35 cellular contexts compared by ENCODE assay signal in the genomic region with DNA sequence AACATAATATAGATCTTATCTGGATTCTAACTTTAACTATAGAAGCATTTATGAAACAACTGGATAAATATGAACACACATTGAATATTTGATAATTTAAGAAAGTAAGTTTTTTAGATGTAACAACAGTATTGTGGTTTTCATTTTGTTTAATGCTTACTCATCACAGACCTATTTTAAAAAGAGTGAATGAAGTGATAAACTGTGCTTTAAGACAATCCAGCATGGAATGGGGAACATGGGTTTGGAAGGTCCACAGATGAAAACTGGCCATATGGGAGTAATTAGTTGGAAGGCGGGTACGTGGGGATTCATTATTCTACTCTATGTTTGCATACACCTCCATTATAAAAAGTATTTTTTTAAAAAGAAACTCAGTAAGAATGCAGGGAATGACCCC. TPM values are rescaled to one million over a fixed set of nuclear protein-coding genes. Genes with fewer than 3 reads are reported as not detected.
DNase-seq lines count a peak whose midpoint lies in the region; ATAC-seq and TF ChIP-seq lines count a peak whose summit lies in the region.
"Had no signal": no experiment of that assay in that cellular context is flagged by ENCODE, and none has a peak within 500 bp of the region (broad histone marks: within the 10 kb centered on the region; RNA-seq: fewer than 3 reads in every experiment).

No MANE protein-coding gene starts in this region.

- H3K4me3 ChIP-seq in heart right ventricle (no peak overlapping the region), adipocyte (ENCODE audit: low read length) (no peak overlapping the region), left lung (no peak overlapping the region), uterus (no peak overlapping the region)
- H3K4me3 ChIP-seq: cardiac muscle cell, colonic mucosa, lower lobe of right lung, upper lobe of left lung had no signal

- H3K9me3 Mint-ChIP-seq in activated CD8-positive, alpha-beta memory T cell treated with anti-CD3 and anti-CD28 coated beads, Interleukin-2, amount 10 ng/mL, durations not matched to agents 7 days and 5 days (ENCODE audit: low read depth) = no peaks in the 10 kb centered on the region
- H3K9me3 Mint-ChIP-seq: activated naive CD4-positive, alpha-beta T cell treated with anti-CD3 and anti-CD28 coated beads, Interleukin-2, amount 50 U/mL, for 72 hours; stimulated activated memory B cell treated with anti-CD40 and anti-IgM and Interleukin-4, amounts not matched to agents 10 μg/mL and 1 μg/mL and 100 μg/mL, for 72 hours had no signal

- no peaks in the 10 kb centered on the region for H3K4me1 Mint-ChIP-seq in activated CD8-positive, alpha-beta memory T cell treated with anti-CD3 and anti-CD28 coated beads, Interleukin-2, amount 10 ng/mL, durations not matched to agents 7 days and 5 days
- H3K4me1 Mint-ChIP-seq: CD14-positive monocyte had no signal

- no peak overlapping the region for H3K4me3 Mint-ChIP-seq in activated CD8-positive, alpha-beta memory T cell treated with anti-CD3 and anti-CD28 coated beads, Interleukin-2, amount 10 ng/mL, durations not matched to agents 7 days and 5 days
- H3K4me3 Mint-ChIP-seq: CD14-positive monocyte; naive thymus-derived CD4-positive, alpha-beta T cell; stimulated activated memory B cell treated with anti-CD40 and anti-IgM and Interleukin-4, amounts not matched to agents 10 μg/mL and 1 μg/mL and 100 μg/mL, for 72 hours had no signal

- intact Hi-C loops in heart right ventricle (cut with DNase I) = loop anchor here in 1 of 10 donors (5.0 kb wide), 1 partner anchor 720 kb away; no protein-coding TSS in a partner anchor
- intact Hi-C loops in cardiac septum (cut with DNase I) = no loop called here
- intact Hi-C loops in left lung (cut with DNase I) = no loop called here
- intact Hi-C loops in uterus (cut with DNase I; ENCODE audit: low total_unique reads) = no loop called here

- no peaks in the 10 kb centered on the region for H3K27me3 ChIP-seq in heart right ventricle
- no peaks in the 10 kb centered on the region for H3K27me3 ChIP-seq in adipocyte (replicated peaks; ENCODE audit: control insufficient read depth, insufficient read depth, low read length)
- no peaks in the 10 kb centered on the region for H3K27me3 ChIP-seq in left lung
- no peaks in the 10 kb centered on the region for H3K27me3 ChIP-seq in uterus
- H3K27me3 ChIP-seq: cardiac muscle cell, colonic mucosa, foreskin keratinocyte, upper lobe of left lung had no signal

- CTCF ChIA-PET in activated CD8-positive, alpha-beta memory T cell treated with anti-CD3 and anti-CD28 coated beads, Interleukin-2, amount 10 ng/mL, durations not matched to agents 7 days and 5 days (lab: Charles Lee) = no interaction called here

- H3K36me3 ChIP-seq in heart right ventricle = no peaks in the 10 kb centered on the region
- no peaks in the 10 kb centered on the region for H3K36me3 ChIP-seq in adipocyte (ENCODE audit: control insufficient read depth, insufficient read depth, low read length, severe bottlenecking)
- H3K36me3 ChIP-seq in left lung = no peaks in the 10 kb centered on the region
- no peaks in the 10 kb centered on the region for H3K36me3 ChIP-seq in uterus
- H3K36me3 ChIP-seq: cardiac muscle cell, colonic mucosa, lower lobe of right lung, upper lobe of left lung had no signal

- H3K27ac Mint-ChIP-seq in activated CD8-positive, alpha-beta memory T cell treated with anti-CD3 and anti-CD28 coated beads, Interleukin-2, amount 10 ng/mL, durations not matched to agents 7 days and 5 days = no peak overlapping the region
- H3K27ac Mint-ChIP-seq: activated naive CD4-positive, alpha-beta T cell treated with anti-CD3 and anti-CD28 coated beads, Interleukin-2, amount 50 U/mL, for 72 hours; CD14-positive monocyte; naive thymus-derived CD4-positive, alpha-beta T cell; stimulated activated memory B cell treated with anti-CD40 and anti-IgM and Interleukin-4, amounts not matched to agents 10 μg/mL and 1 μg/mL and 100 μg/mL, for 72 hours had no signal

- H3K4me1 ChIP-seq in heart right ventricle (peaks cover 0 to 31% (median 14%) of the 10 kb centered on the region in 9 donors), adipocyte (ENCODE audit: control insufficient read depth, insufficient read depth, low read length) (peaks cover 38% of the 10 kb centered on the region), left lung (no peaks in the 10 kb centered on the region), uterus (peaks cover 0 to 4% of the 10 kb centered on the region in 2 donors)
- H3K4me1 ChIP-seq: colonic mucosa, foreskin keratinocyte had no signal

- H3K27me3 Mint-ChIP-seq in activated CD8-positive, alpha-beta memory T cell treated with anti-CD3 and anti-CD28 coated beads, Interleukin-2, amount 10 ng/mL, durations not matched to agents 7 days and 5 days = no peaks in the 10 kb centered on the region
- H3K27me3 Mint-ChIP-seq: stimulated activated memory B cell treated with anti-CD40 and anti-IgM and Interleukin-4, amounts not matched to agents 10 μg/mL and 1 μg/mL and 100 μg/mL, for 72 hours had no signal

- ATAC-seq in heart right ventricle = no peak
- ATAC-seq in left lung = peak; percentile 23
- no peak for ATAC-seq in activated CD8-positive, alpha-beta memory T cell treated with anti-CD3 and anti-CD28 coated beads, Interleukin-2, amount 10 ng/mL, durations not matched to agents 7 days and 5 days
- ATAC-seq: activated naive CD4-positive, alpha-beta T cell treated with anti-CD3 and anti-CD28 coated beads, Interleukin-2, amount 50 U/mL, for 72 hours; foreskin keratinocyte; lower lobe of right lung; naive thymus-derived CD4-positive, alpha-beta T cell; Panc1; stimulated activated memory B cell treated with anti-CD40 and anti-IgM and Interleukin-4, amounts not matched to agents 10 μg/mL and 1 μg/mL and 100 μg/mL, for 72 hours had no signal

- no peaks in the 10 kb centered on the region for H3K36me3 Mint-ChIP-seq in activated CD8-positive, alpha-beta memory T cell treated with anti-CD3 and anti-CD28 coated beads, Interleukin-2, amount 10 ng/mL, durations not matched to agents 7 days and 5 days
- H3K36me3 Mint-ChIP-seq: activated naive CD4-positive, alpha-beta T cell treated with anti-CD3 and anti-CD28 coated beads, Interleukin-2, amount 50 U/mL, for 72 hours; CD14-positive monocyte; naive thymus-derived CD4-positive, alpha-beta T cell had no signal

- no peak for TF ChIP-seq POLR2A in uterus (IDR thresholded peaks at IDR 0.05)

- TF ChIP-seq CTCF in heart right ventricle (IDR thresholded peaks at IDR 0.05) (no peak), left lung (IDR thresholded peaks at IDR 0.05) (no peak), uterus (IDR thresholded peaks at IDR 0.05) (no peak), GM20000 (IDR thresholded peaks at IDR 0.05; ENCODE audit: extremely low read depth, missing control alignments) (no peak)

- H3K27ac ChIP-seq in heart right ventricle = peak overlapping the region in 6 of 10 donors; percentile 9 to 43 (median 14)
- peak overlapping the region in 1 of 2 donors; percentile 34 for H3K27ac ChIP-seq in left lung
- peak overlapping the region; percentile 16 to 42 for H3K27ac ChIP-seq in uterus
- H3K27ac ChIP-seq: cardiac muscle cell, colonic mucosa, epithelial cell of prostate, foreskin keratinocyte, lower lobe of right lung, upper lobe of left lung had no signal

- no peak overlapping the region for H3K9ac ChIP-seq in adipocyte (ENCODE audit: low read length)

- 82 to 85% methylated on average over 2 of the region's 2 CpGs for WGBS in heart right ventricle, 2 donors

- DNase-seq in heart right ventricle (no peak), cardiac septum (ENCODE audit: low spot score) (no peak), adipocyte (ENCODE audit: low read depth) (peak; percentile 42), left lung (no peak), uterus (no peak), GM20000 (ENCODE audit: low spot score) (no peak), NCI-H1694 treated with DMSO at 0.1 percent for 48 hours (lab: John Stamatoyannopoulos, UW) (no peak)
- no peak for DNase-seq in activated CD8-positive, alpha-beta memory T cell treated with anti-CD3 and anti-CD28 coated beads, Interleukin-2, amount 10 ng/mL, durations not matched to agents 7 days and 5 days
- DNase-seq: 8988T; activated CD4-positive, alpha-beta T cell treated with anti-CD3 and anti-CD28 coated beads for 48 hours; activated CD8-positive, alpha-beta memory T cell treated with anti-CD3 and anti-CD28 coated beads for 24 hours; aorta; Caco-2; colonic mucosa; DND-41; effector memory CD4-positive, alpha-beta T cell; foreskin keratinocyte; KBM-7; kidney glomerular epithelial cell; lower lobe of right lung; midbrain; MM.1S; naive thymus-derived CD4-positive, alpha-beta T cell; NCI-H1417; NCI-H2081; NCI-H2227 treated with DMSO at 0.1 percent for 48 hours; NCI-H526 treated with DMSO at 0.1 percent for 48 hours; T1000; upper lobe of left lung had no signal

- no peaks in the 10 kb centered on the region for H3K9me3 ChIP-seq in heart right ventricle
- no peaks in the 10 kb centered on the region for H3K9me3 ChIP-seq in adipocyte (ENCODE audit: control insufficient read depth, low read length)
- H3K9me3 ChIP-seq in left lung = no peaks in the 10 kb centered on the region
- no peaks in the 10 kb centered on the region for H3K9me3 ChIP-seq in uterus
- H3K9me3 ChIP-seq: Caco-2, colonic mucosa, lower lobe of right lung, upper lobe of left lung had no signal

RNA-seq across cellular contexts. Expression of gene EPB41L2, which starts 21.2 kb away (rescaled TPM):
- total RNA-seq in heart right ventricle = 10 to 100 TPM; 46.1 to 98.6 (median 55.7) TPM
- 10 to 100 TPM; 18.0 to 54.8 TPM for polyA plus RNA-seq in heart right ventricle
- total RNA-seq in cardiac septum = 54.1 TPM
- total RNA-seq in left lung = 10 to 100 TPM; 91.3 to 97.1 TPM
- 100 to 1,000 TPM in 3 of 4 donors, 10 to 100 TPM in 1; 72.5 to 237 (median 148) TPM for total RNA-seq in uterus
- 10 to 100 TPM; 32.8 to 58.0 TPM for total RNA-seq in activated CD8-positive, alpha-beta memory T cell treated with anti-CD3 and anti-CD28 coated beads, Interleukin-2, amount 10 ng/mL, durations not matched to agents 7 days and 5 days
